ENCODE assay signal across 14 cellular contexts in the genomic region with DNA sequence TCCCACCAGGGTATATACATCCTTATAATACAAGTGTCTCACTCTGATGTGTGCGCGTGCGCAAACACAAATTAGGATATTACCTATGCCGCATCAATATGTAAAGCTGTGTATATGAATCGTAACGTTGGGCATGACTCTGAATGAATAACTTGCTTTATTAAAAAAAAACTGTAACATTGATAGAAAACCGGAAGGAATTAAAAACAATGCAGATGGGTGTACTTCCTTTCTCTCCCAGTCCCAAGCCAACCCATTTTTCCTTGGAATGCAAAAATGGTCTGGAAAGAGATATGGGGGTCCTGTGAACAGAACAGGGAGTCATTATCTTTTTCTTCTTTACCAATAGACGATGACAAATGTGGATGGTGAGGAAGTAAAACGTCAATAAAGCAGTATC. TPM values are rescaled to one million over a fixed set of nuclear protein-coding genes. Genes with fewer than 3 reads are reported as not detected.
DNase-seq lines count a peak whose midpoint lies in the region; ATAC-seq, FAIRE-seq and TF ChIP-seq lines count a peak whose summit lies in the region.
"Had no signal": no experiment of that assay in that cellular context is flagged by ENCODE, and none has a peak within 500 bp of the region (broad histone marks: within the 10 kb centered on the region; RNA-seq: fewer than 3 reads in every experiment).

No MANE protein-coding gene starts in this region.

- H3K27me3 ChIP-seq in ACC112 (ENCODE audit: insufficient read depth, low read length): peaks cover 62% of the 10 kb centered on the region
- no peaks in the 10 kb centered on the region for H3K27me3 ChIP-seq in DND-41 (ENCODE audit: insufficient read depth, low read length, poor library complexity)
- H3K27me3 ChIP-seq in MM.1S (replicated peaks; ENCODE audit: insufficient read depth, low read length): no peaks in the 10 kb centered on the region
- peaks cover 0 to 10% of the 10 kb centered on the region in 2 donors for H3K27me3 ChIP-seq in small intestine (ENCODE audit: control insufficient read depth in 2 of 2, insufficient read depth in 2 of 2, low read length in 2 of 2)

- peaks cover 7% of the 10 kb centered on the region in 2 donors for H3K4me1 Mint-ChIP-seq in effector memory CD8-positive, alpha-beta T cell (ENCODE audit: low read depth in 2 of 2)
- peaks cover 4% of the 10 kb centered on the region for H3K4me1 Mint-ChIP-seq in neural crest cell

- H3K27ac ChIP-seq in ACC112 (ENCODE audit: low read depth, low read length) (no peak overlapping the region), DND-41 (ENCODE audit: low read length) (peak overlapping the region; percentile 61), MM.1S (ENCODE audit: low read length) (no peak overlapping the region), small intestine (ENCODE audit: low read depth in 1 of 2, low read length in 1 of 2) (no peak overlapping the region)

- no peak overlapping the region; the same call in 1 of the 2 replicates for H3K4me3 ChIP-seq in ACC112 (ENCODE audit: low read depth, low read length)
- H3K4me3 ChIP-seq in DND-41 (ENCODE audit: low read depth in 1 of 2, low read length in 2 of 2): peak overlapping the region; percentile 40 to 52; a peak in 3 of 4 replicates
- H3K4me3 ChIP-seq in MM.1S (ENCODE audit: low read length): no peak overlapping the region
- H3K4me3 ChIP-seq in small intestine (ENCODE audit: low read depth in 1 of 2, low read length in 2 of 2): peak overlapping the region in 1 of 2 donors; percentile 65

- no peaks in the 10 kb centered on the region for H3K9me2 ChIP-seq in MM.1S (replicated peaks; ENCODE audit: insufficient read depth, low read length)

- H3K27ac Mint-ChIP-seq in effector memory CD8-positive, alpha-beta T cell: no peak overlapping the region
- H3K27ac Mint-ChIP-seq in neural crest cell (ENCODE audit: unreplicated experiment): no peak overlapping the region
- H3K27ac Mint-ChIP-seq: activated B cell treated with CpG ODN at 0.5 μM for 24 hours had no signal

- DNase-seq in DND-41 (no peak), neural crest cell (ENCODE audit: low read depth, low spot score) (no peak), MM.1S (no peak), DMS53 treated with DMSO at 0.1 percent for 48 hours (lab: John Stamatoyannopoulos, UW; ENCODE audit: unreplicated experiment) (no peak), small intestine (no peak)
- no peak for DNase-seq in effector memory CD8-positive, alpha-beta T cell
- DNase-seq: activated B cell treated with CpG ODN at 0.5 μM for 24 hours; activated naive CD4-positive, alpha-beta T cell; effector memory CD4-positive, alpha-beta T cell; NCI-H1048; NCI-H524 treated with DMSO at 0.1 percent for 48 hours had no signal

- H3K4me2 ChIP-seq in DND-41 (ENCODE audit: insufficient read depth, low read length): peak overlapping the region; percentile 57
- no peak overlapping the region for H3K4me2 ChIP-seq in MM.1S (ENCODE audit: low read depth, low read length)

- H2AFZ ChIP-seq in ACC112 (ENCODE audit: low read length, unreplicated experiment): peak overlapping the region; percentile 49
- no peak overlapping the region for H2AFZ ChIP-seq in DND-41 (ENCODE audit: low read depth, low read length)
- no peak overlapping the region for H2AFZ ChIP-seq in MM.1S (ENCODE audit: low read length)

- H3K4me1 ChIP-seq in ACC112 (ENCODE audit: control insufficient read depth, insufficient read depth, low read length, unreplicated experiment): peaks cover 8% of the 10 kb centered on the region
- peaks cover 25% of the 10 kb centered on the region for H3K4me1 ChIP-seq in DND-41 (ENCODE audit: insufficient read depth, low read length)
- H3K4me1 ChIP-seq in MM.1S (ENCODE audit: low read length): no peaks in the 10 kb centered on the region
- H3K4me1 ChIP-seq in small intestine (ENCODE audit: control insufficient read depth in 2 of 2, insufficient read depth in 1 of 2, low read depth in 1 of 2, low read length in 1 of 2): no peaks in the 10 kb centered on the region

- H3K9me3 Mint-ChIP-seq in effector memory CD8-positive, alpha-beta T cell: peaks cover 0 to 7% of the 10 kb centered on the region in 2 donors
- no peaks in the 10 kb centered on the region for H3K9me3 Mint-ChIP-seq in neural crest cell

- H3K36me3 Mint-ChIP-seq in effector memory CD8-positive, alpha-beta T cell (ENCODE audit: insufficient read depth): no peaks in the 10 kb centered on the region
- H3K36me3 Mint-ChIP-seq in neural crest cell (ENCODE audit: low read depth): no peaks in the 10 kb centered on the region

- H3K9ac ChIP-seq in DND-41 (ENCODE audit: low read depth, low read length): peak overlapping the region; percentile 64
- H3K9ac ChIP-seq in MM.1S (ENCODE audit: low read length): no peak overlapping the region

- ATAC-seq in DND-41 (ENCODE audit: insufficient read depth, low read depth): no peak
- ATAC-seq in effector memory CD8-positive, alpha-beta T cell (replicated peaks): no peak
- ATAC-seq in HG03280 (IDR thresholded peaks at IDR 0.05; ENCODE audit: unreplicated experiment): no peak

- H3K9me3 ChIP-seq in DND-41 (ENCODE audit: insufficient read depth, low read length, severe bottlenecking) (no peaks in the 10 kb centered on the region), MM.1S (replicated peaks; ENCODE audit: insufficient read depth, low read length) (no peaks in the 10 kb centered on the region), small intestine (ENCODE audit: control insufficient read depth, low read depth) (no peaks in the 10 kb centered on the region)

- peaks cover 73 to 76% of the 10 kb centered on the region in 2 donors for H3K27me3 Mint-ChIP-seq in effector memory CD8-positive, alpha-beta T cell
- H3K27me3 Mint-ChIP-seq in neural crest cell (ENCODE audit: low read depth): peaks cover 89% of the 10 kb centered on the region

- H3K79me2 ChIP-seq in ACC112 (ENCODE audit: control insufficient read depth, insufficient read depth, low read length, unreplicated experiment) (no peaks in the 10 kb centered on the region), DND-41 (ENCODE audit: insufficient read depth, low read length) (peaks cover 31% of the 10 kb centered on the region), MM.1S (ENCODE audit: low read length) (no peaks in the 10 kb centered on the region)

- H3F3A ChIP-seq in MM.1S (ENCODE audit: insufficient read depth, low read length): no peaks in the 10 kb centered on the region

- TF ChIP-seq CTCF in DND-41 (IDR thresholded peaks at IDR 0.05; ENCODE audit: borderline replicate concordance, extremely low read depth, low read length, poor library complexity, severe bottlenecking) (no peak), neural crest cell (conservative IDR thresholded peaks at IDR 0.05) (no peak), MM.1S (IDR thresholded peaks at IDR 0.05; ENCODE audit: low read length) (no peak)

- no peaks in the 10 kb centered on the region for H4K20me1 ChIP-seq in DND-41 (ENCODE audit: insufficient read depth, low read length)
- no peaks in the 10 kb centered on the region for H4K20me1 ChIP-seq in MM.1S (ENCODE audit: insufficient read depth, low read length)

- WGBS in small intestine, 3 donors: 49 to 61% (median 56%) methylated on average over 9 of the region's 9 CpGs

- peak overlapping the region; percentile 50 to 55 for H3K4me3 Mint-ChIP-seq in effector memory CD8-positive, alpha-beta T cell
- peak overlapping the region; percentile 41 for H3K4me3 Mint-ChIP-seq in neural crest cell
- H3K4me3 Mint-ChIP-seq: activated B cell treated with CpG ODN at 0.5 μM for 24 hours had no signal

- H3K36me3 ChIP-seq in ACC112 (ENCODE audit: insufficient read depth, low read length) (no peaks in the 10 kb centered on the region), DND-41 (ENCODE audit: insufficient read depth, low read length) (peaks cover 6% of the 10 kb centered on the region; the same call in 1 of the 2 replicates), MM.1S (replicated peaks; ENCODE audit: insufficient read depth, low read length) (no peaks in the 10 kb centered on the region), small intestine (ENCODE audit: control insufficient read depth in 2 of 2, insufficient read depth in 2 of 2, low read length in 2 of 2) (no peaks in the 10 kb centered on the region)

- no peak for FAIRE-seq in small intestine (lab: Jason Lieb, UNC)

RNA-seq across cellular contexts. Expression of a gene that starts 1.7 kb away (rescaled TPM):
- total RNA-seq in neural crest cell: not detected in 2 replicates
- polyA plus RNA-seq in small intestine: 1 to 10 TPM in 2 of 3 donors, not detected in 1; 1.4 to 3.7 TPM
- total RNA-seq: activated B cell treated with CpG ODN at 0.5 μM for 24 hours, myocyte had no signal

Comparison
In these comparisons a context has a peak if more than half of its experiments do, and no peak if none do; other contexts are left out.
1. H3K4me3 ChIP-seq: peak in DND-41 (2 of 2); none in ACC112 (single experiment) and MM.1S (single experiment).